8 cellular contexts compared by ENCODE assay signal in the genomic region with DNA sequence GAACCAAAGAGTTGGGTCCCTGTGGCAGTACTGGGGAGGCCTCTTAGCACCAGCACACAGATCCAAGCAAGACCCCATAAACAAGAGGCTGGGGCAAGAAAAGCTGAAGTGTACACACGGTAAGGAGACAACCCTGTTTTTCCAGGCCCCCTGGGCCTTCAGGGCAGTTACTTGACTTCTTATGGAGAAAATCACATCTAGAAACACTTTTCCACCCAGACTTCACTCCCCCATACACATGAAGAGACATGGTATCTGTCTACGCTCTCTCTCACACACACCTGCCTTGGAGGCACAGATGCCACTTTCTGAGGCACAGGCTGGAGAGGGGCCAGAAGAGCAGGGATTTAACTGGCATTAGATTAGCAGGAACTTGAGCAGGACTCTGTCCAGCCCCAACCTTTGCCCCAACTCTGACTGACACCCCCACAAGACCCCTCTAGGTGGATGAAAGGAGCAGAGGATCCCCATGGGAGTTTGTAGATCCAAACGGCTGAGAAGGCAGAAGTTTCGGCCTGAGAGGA. TPM values are rescaled to one million over a fixed set of nuclear protein-coding genes. Genes with fewer than 3 reads are reported as not detected.
DNase-seq lines count a peak whose midpoint lies in the region; ATAC-seq and TF ChIP-seq lines count a peak whose summit lies in the region.

No MANE protein-coding gene starts in this region.

- peaks cover 33 to 35% of the 10 kb centered on the region in 2 experiments for H3K4me1 ChIP-seq in trophoblast cell (ENCODE audit: control insufficient read depth in 1 of 2, insufficient read depth in 2 of 2, low read length in 2 of 2)

- ATAC-seq in HG02938 (IDR thresholded peaks at IDR 0.05; ENCODE audit: unreplicated experiment) (no peak), GM18907 (IDR thresholded peaks at IDR 0.05; ENCODE audit: unreplicated experiment) (no peak), GM21825 (IDR thresholded peaks at IDR 0.05; ENCODE audit: unreplicated experiment) (no peak)

- peak overlapping the region; percentile 90 for H3K4ac ChIP-seq in trophoblast cell (ENCODE audit: low read depth, low read length)

- no peak overlapping the region for H4K91ac ChIP-seq in trophoblast cell (ENCODE audit: low read depth, low read length)

- H3K79me2 ChIP-seq in trophoblast cell (ENCODE audit: control insufficient read depth, insufficient read depth, low read length, poor library complexity), result peaks cover 18% of the 10 kb centered on the region

- H3K36me3 ChIP-seq in trophoblast cell (ENCODE audit: control insufficient read depth in 1 of 2, insufficient read depth in 2 of 2, low read length in 2 of 2), result peaks cover 14 to 15% of the 10 kb centered on the region in 2 experiments

- H3K79me1 ChIP-seq in trophoblast cell (ENCODE audit: low read length), result peaks cover 10% of the 10 kb centered on the region

- H4K8ac ChIP-seq in trophoblast cell (ENCODE audit: low read depth, low read length), result no peak overlapping the region

- no peak overlapping the region for H3K23ac ChIP-seq in trophoblast cell (ENCODE audit: low read length)

- H3K4me3 ChIP-seq in epithelial cell of proximal tubule (ENCODE audit: low read depth, low read length), result peak overlapping the region; percentile 83
- no peak overlapping the region for H3K4me3 ChIP-seq in trophoblast cell (ENCODE audit: low read depth, low read length)

- no peak overlapping the region for H3K14ac ChIP-seq in trophoblast cell (ENCODE audit: low read length)

- no peak overlapping the region for H4K12ac ChIP-seq in trophoblast cell (ENCODE audit: low read depth, low read length)

- no CpG with 5 or more reads among the region's 4 CpGs for WGBS in trophoblast cell (ENCODE audit: extremely low coverage, insufficient coverage, insufficient read length)

- no peaks in the 10 kb centered on the region for H3K9me3 ChIP-seq in trophoblast cell (ENCODE audit: insufficient read depth, low read depth, low read length)

- no peaks in the 10 kb centered on the region for H3K27me3 ChIP-seq in trophoblast cell (ENCODE audit: insufficient read depth, low read length)

- H3K18ac ChIP-seq in trophoblast cell (ENCODE audit: low read length), result no peak overlapping the region

- no peak overlapping the region for H2BK120ac ChIP-seq in trophoblast cell (ENCODE audit: insufficient read depth, low read length, poor library complexity)

- no peak overlapping the region for H3K9ac ChIP-seq in trophoblast cell (ENCODE audit: low read length)

- H2BK12ac ChIP-seq in trophoblast cell (ENCODE audit: low read length), result no peak overlapping the region

- no peak overlapping the region for H2AFZ ChIP-seq in trophoblast cell (ENCODE audit: insufficient read depth, low read length, poor library complexity)

- TF ChIP-seq CTCF in epithelial cell of proximal tubule (conservative IDR thresholded peaks at IDR 0.05; ENCODE audit: low read depth, low read length), result no peak

- H2BK5ac ChIP-seq in trophoblast cell (ENCODE audit: low read depth, low read length, poor library complexity), result no peak overlapping the region

- DNase-seq in DMS 273 (lab: John Stamatoyannopoulos, UW; ENCODE audit: unreplicated experiment) (peak; percentile 99), epithelial cell of proximal tubule (ENCODE audit: low read depth) (no peak), trophoblast cell (no peak), kidney tubule cell (ENCODE audit: low spot score) (no peak)

- peak overlapping the region; percentile 30 for H3K4me2 ChIP-seq in trophoblast cell (ENCODE audit: low read length)

- no peak overlapping the region for H2AK5ac ChIP-seq in trophoblast cell (ENCODE audit: low read length)

- no peak overlapping the region for H3K27ac ChIP-seq in trophoblast cell (ENCODE audit: low read depth, low read length)

TF ChIP-seq in PFSK-1, 5 proteins besides CTCF, POLR2A, EP300 and RAD21:
- TF ChIP-seq SIN3A (IDR thresholded peaks at IDR 0.05; ENCODE audit: borderline replicate concordance, insufficient read depth, low read length) (no peak), POLR2AphosphoS5 (IDR thresholded peaks at IDR 0.05; ENCODE audit: low read depth, low read length) (peak; percentile 19; the same call in 1 of the 2 replicates)
- TF ChIP-seq, protein P1, sequence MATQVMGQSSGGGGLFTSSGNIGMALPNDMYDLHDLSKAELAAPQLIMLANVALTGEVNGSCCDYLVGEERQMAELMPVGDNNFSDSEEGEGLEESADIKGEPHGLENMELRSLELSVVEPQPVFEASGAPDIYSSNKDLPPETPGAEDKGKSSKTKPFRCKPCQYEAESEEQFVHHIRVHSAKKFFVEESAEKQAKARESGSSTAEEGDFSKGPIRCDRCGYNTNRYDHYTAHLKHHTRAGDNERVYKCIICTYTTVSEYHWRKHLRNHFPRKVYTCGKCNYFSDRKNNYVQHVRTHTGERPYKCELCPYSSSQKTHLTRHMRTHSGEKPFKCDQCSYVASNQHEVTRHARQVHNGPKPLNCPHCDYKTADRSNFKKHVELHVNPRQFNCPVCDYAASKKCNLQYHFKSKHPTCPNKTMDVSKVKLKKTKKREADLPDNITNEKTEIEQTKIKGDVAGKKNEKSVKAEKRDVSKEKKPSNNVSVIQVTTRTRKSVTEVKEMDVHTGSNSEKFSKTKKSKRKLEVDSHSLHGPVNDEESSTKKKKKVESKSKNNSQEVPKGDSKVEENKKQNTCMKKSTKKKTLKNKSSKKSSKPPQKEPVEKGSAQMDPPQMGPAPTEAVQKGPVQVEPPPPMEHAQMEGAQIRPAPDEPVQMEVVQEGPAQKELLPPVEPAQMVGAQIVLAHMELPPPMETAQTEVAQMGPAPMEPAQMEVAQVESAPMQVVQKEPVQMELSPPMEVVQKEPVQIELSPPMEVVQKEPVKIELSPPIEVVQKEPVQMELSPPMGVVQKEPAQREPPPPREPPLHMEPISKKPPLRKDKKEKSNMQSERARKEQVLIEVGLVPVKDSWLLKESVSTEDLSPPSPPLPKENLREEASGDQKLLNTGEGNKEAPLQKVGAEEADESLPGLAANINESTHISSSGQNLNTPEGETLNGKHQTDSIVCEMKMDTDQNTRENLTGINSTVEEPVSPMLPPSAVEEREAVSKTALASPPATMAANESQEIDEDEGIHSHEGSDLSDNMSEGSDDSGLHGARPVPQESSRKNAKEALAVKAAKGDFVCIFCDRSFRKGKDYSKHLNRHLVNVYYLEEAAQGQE (IDR thresholded peaks at IDR 0.05; ENCODE audit: insufficient read depth in 1 of 2, low read depth in 2 of 2, low read length in 2 of 2), result no peak

RNA-seq across cellular contexts. Expression of gene CERS2, which starts 2.2 kb away (rescaled TPM):
- 223 TPM for polyA plus RNA-seq in PFSK-1 (2012; ENCODE audit: insufficient read length, low read depth)
- total RNA-seq in epithelial cell of proximal tubule, result 96.1 and 165 TPM in 2 replicates
- polyA plus RNA-seq in trophoblast cell (2013), result 83.6 and 85.3 TPM in 2 replicates

RNA-seq across cellular contexts. Expression of gene ANXA9, which starts 9.6 kb away (rescaled TPM):
- 1.3 TPM for polyA plus RNA-seq in PFSK-1 (2012; ENCODE audit: insufficient read length, low read depth)
- 0.12 and 1.2 TPM in 2 replicates for total RNA-seq in epithelial cell of proximal tubule
- polyA plus RNA-seq in trophoblast cell (2013), result 2.4 and 2.7 TPM in 2 replicates

RNA-seq across cellular contexts. Expression of gene MINDY1, which starts 34.2 kb away (rescaled TPM):
- 3.4 TPM for polyA plus RNA-seq in PFSK-1 (2012; ENCODE audit: insufficient read length, low read depth)
- total RNA-seq in epithelial cell of proximal tubule, result 13.0 and 14.6 TPM in 2 replicates
- 2.8 and 3.1 TPM in 2 replicates for polyA plus RNA-seq in trophoblast cell (2013)

RNA-seq across cellular contexts. Expression of gene PRUNE1, which starts 35.8 kb away (rescaled TPM):
- polyA plus RNA-seq in PFSK-1 (2012; ENCODE audit: insufficient read length, low read depth), result 8.3 TPM
- total RNA-seq in epithelial cell of proximal tubule, result 14.8 and 15.2 TPM in 2 replicates
- polyA plus RNA-seq in trophoblast cell (2013), result 16.3 and 16.9 TPM in 2 replicates

RNA-seq across cellular contexts. Expression of gene SETDB1, which starts 46.3 kb away (rescaled TPM):
- polyA plus RNA-seq in PFSK-1 (2012; ENCODE audit: insufficient read length, low read depth), result 30.7 TPM
- 20.6 and 26.4 TPM in 2 replicates for total RNA-seq in epithelial cell of proximal tubule
- 21.2 and 23.1 TPM in 2 replicates for polyA plus RNA-seq in trophoblast cell (2013)
